ENCODE assay signal across 9 cellular contexts in genomic region chr5:173736923-173737412, GRCh38.
DNase-seq lines count a peak whose midpoint lies in the region; ATAC-seq and TF ChIP-seq lines count a peak whose summit lies in the region.
"Had no signal": no experiment of that assay in that cellular context is flagged by ENCODE, and none has a peak within 500 bp of the region (broad histone marks: within the 10 kb centered on the region; RNA-seq: fewer than 3 reads in every experiment).

No MANE protein-coding gene starts in this region.

- no peaks in the 10 kb centered on the region for H3K36me3 ChIP-seq in BE2C
- peaks cover 25% of the 10 kb centered on the region; the same call in 1 of the 2 replicates for H3K36me3 ChIP-seq in OCI-LY1 (ENCODE audit: insufficient read depth, low read length)
- no peaks in the 10 kb centered on the region for H3K36me3 ChIP-seq in PC-3 (ENCODE audit: low read depth, low read length)

- H3K9me3 ChIP-seq in BE2C (no peaks in the 10 kb centered on the region), OCI-LY1 (ENCODE audit: low read length) (no peaks in the 10 kb centered on the region), PC-3 (ENCODE audit: low read length) (no peaks in the 10 kb centered on the region)

- H3K4me3 ChIP-seq in BE2C (ENCODE audit: low read depth, low read length) (no peak overlapping the region), OCI-LY1 (ENCODE audit: low read depth, low read length, poor library complexity, severe bottlenecking) (peak overlapping the region; percentile 15), PC-3 (ENCODE audit: low read length) (no peak overlapping the region)

- DNase-seq in BE2C (peak; percentile 62), PC-3 (no peak), T-helper 9 cell (no peak), NCI-H526 (lab: John Stamatoyannopoulos, UW) (no peak), C1 segment of cervical spinal cord (lab: John Stamatoyannopoulos, UW) (no peak)
- DNase-seq: activated naive CD4-positive, alpha-beta T cell treated with anti-CD3 and anti-CD28 coated beads for 36 hours had no signal

- H3K4me1 ChIP-seq in BE2C (peaks cover 18% of the 10 kb centered on the region), OCI-LY1 (ENCODE audit: insufficient read depth, low read length, severe bottlenecking) (peaks cover 98% of the 10 kb centered on the region), PC-3 (ENCODE audit: insufficient read depth, low read length) (no peaks in the 10 kb centered on the region)

- H3K27ac ChIP-seq in OCI-LY1 (ENCODE audit: low read depth, low read length, poor library complexity, severe bottlenecking) (peak overlapping the region; percentile 99), PC-3 (ENCODE audit: low read length) (no peak overlapping the region)

- TF ChIP-seq CTCF in BE2C (IDR thresholded peaks at IDR 0.05; ENCODE audit: low read depth, low read length) (no peak), OCI-LY1 (IDR thresholded peaks at IDR 0.05; ENCODE audit: low read length) (no peak), PC-3 (conservative IDR thresholded peaks at IDR 0.05; ENCODE audit: low read depth, low read length) (no peak)

- H3F3A ChIP-seq in OCI-LY1 (ENCODE audit: insufficient read depth, low read length) (peaks cover 8% of the 10 kb centered on the region), PC-3 (ENCODE audit: low read length, unreplicated experiment) (no peaks in the 10 kb centered on the region)

- ATAC-seq in GM19023 (IDR thresholded peaks at IDR 0.05; ENCODE audit: unreplicated experiment) (peak; percentile 61), HG02943 (IDR thresholded peaks at IDR 0.05; ENCODE audit: low read depth, unreplicated experiment) (peak; percentile 68), PC-3 (no peak)

- intact Hi-C loops in PC-3 (cut with micrococcal nuclease) = no loop called here

- H3K79me2 ChIP-seq in OCI-LY1 (ENCODE audit: insufficient read depth, low read length) (no peaks in the 10 kb centered on the region), PC-3 (ENCODE audit: low read length) (no peaks in the 10 kb centered on the region)

- H3K9ac ChIP-seq in OCI-LY1 (ENCODE audit: low read length) (peak overlapping the region; percentile 49; the same call in 1 of the 2 replicates), PC-3 (ENCODE audit: low read length) (no peak overlapping the region)

- POLR2A ChIA-PET in PC-3 (lab: Charles Lee; ENCODE audit: unreplicated experiment) = no interaction called here

- no peaks in the 10 kb centered on the region for H4K20me1 ChIP-seq in OCI-LY1 (ENCODE audit: insufficient read depth, low read length)
- no peaks in the 10 kb centered on the region for H4K20me1 ChIP-seq in PC-3 (ENCODE audit: low read length)

- no peak overlapping the region for H2AFZ ChIP-seq in OCI-LY1 (ENCODE audit: low read length)
- no peak overlapping the region for H2AFZ ChIP-seq in PC-3 (ENCODE audit: low read length)

- H3K9me2 ChIP-seq in OCI-LY1 (ENCODE audit: low read depth, low read length) = no peaks in the 10 kb centered on the region
- no peaks in the 10 kb centered on the region for H3K9me2 ChIP-seq in PC-3 (replicated peaks; ENCODE audit: low read length)

- BruUV-seq in PC-3 (replicated peaks; lab: Mats Ljungman, UMichigan) = no TSS peak

- CTCF ChIA-PET in PC-3 (lab: Charles Lee) = no interaction called here

- H3K4me2 ChIP-seq in OCI-LY1 (ENCODE audit: low read length) (peak overlapping the region; percentile 50), PC-3 (ENCODE audit: low read length) (no peak overlapping the region)

- H3K27me3 ChIP-seq in BE2C (no peaks in the 10 kb centered on the region), OCI-LY1 (ENCODE audit: insufficient read depth, low read length) (no peaks in the 10 kb centered on the region), PC-3 (ENCODE audit: low read length) (no peaks in the 10 kb centered on the region)
